In genomic region chr9:122742003-122742402, GRCh38 we compare ENCODE assay signal across 42 cellular contexts. TPM values are rescaled to one million over a fixed set of nuclear protein-coding genes. Genes with fewer than 3 reads are reported as not detected.
"Had no signal": no experiment of that assay in that cellular context is flagged by ENCODE, and none has a peak within 500 bp of the region (broad histone marks: within the 10 kb centered on the region; RNA-seq: fewer than 3 reads in every experiment).

OR1L6 (plus strand) TSS chr9:122742303; CDS start chr9:122749848, 7,545 bp downstream.

- H3K4me1 ChIP-seq: adrenal gland, ascending aorta, body of pancreas, breast epithelium had no signal

- H3K9me3 Mint-ChIP-seq: activated naive CD4-positive, alpha-beta T cell treated with anti-CD3 and anti-CD28 coated beads, Interleukin-2, amount 10 ng/mL, durations not matched to agents 7 days and 5 days had no signal

- H3K4me1 Mint-ChIP-seq: activated naive CD4-positive, alpha-beta T cell treated with anti-CD3 and anti-CD28 coated beads, Interleukin-2, amount 10 ng/mL, durations not matched to agents 7 days and 5 days; activated naive CD8-positive, alpha-beta T cell treated with anti-CD3 and anti-CD28 coated beads for 36 hours; activated naive CD8-positive, alpha-beta T cell treated with anti-CD3 and anti-CD28 coated beads, Interleukin-2, amount 10 ng/mL, durations not matched to agents 7 days and 5 days; activated naive CD8-positive, alpha-beta T cell treated with anti-CD3 and anti-CD28 coated beads, Interleukin-2, amount 50 U/mL, for 24 hours; activated T-helper 17 cell treated with anti-CD3 and anti-CD28 coated beads, Interleukin-2, amount 50 U/mL, for 72 hours; brain; central memory CD8-positive, alpha-beta T cell had no signal

- H3K36me3 Mint-ChIP-seq: activated naive CD4-positive, alpha-beta T cell treated with anti-CD3 and anti-CD28 coated beads, Interleukin-2, amount 10 ng/mL, durations not matched to agents 7 days and 5 days; activated naive CD8-positive, alpha-beta T cell treated with anti-CD3 and anti-CD28 coated beads for 36 hours; activated naive CD8-positive, alpha-beta T cell treated with anti-CD3 and anti-CD28 coated beads, Interleukin-2, amount 10 ng/mL, durations not matched to agents 7 days and 5 days; brain had no signal

- H3K27me3 ChIP-seq: adrenal gland, ascending aorta, body of pancreas, brain microvascular endothelial cell, breast epithelium, cardiac muscle cell had no signal

- H3K4me3 ChIP-seq: adrenal gland, ascending aorta, body of pancreas, breast epithelium, cardiac muscle cell had no signal

- H3K4me3 Mint-ChIP-seq: activated naive CD4-positive, alpha-beta T cell treated with anti-CD3 and anti-CD28 coated beads for 36 hours; activated naive CD4-positive, alpha-beta T cell treated with anti-CD3 and anti-CD28 coated beads, Interleukin-2, amount 10 ng/mL, durations not matched to agents 7 days and 5 days; activated naive CD8-positive, alpha-beta T cell; activated naive CD8-positive, alpha-beta T cell treated with anti-CD3 and anti-CD28 coated beads for 36 hours; activated naive CD8-positive, alpha-beta T cell treated with anti-CD3 and anti-CD28 coated beads, Interleukin-2, amount 10 ng/mL, durations not matched to agents 7 days and 5 days; activated naive CD8-positive, alpha-beta T cell treated with anti-CD3 and anti-CD28 coated beads, Interleukin-2, amount 50 U/mL, for 24 hours; activated T-cell treated with anti-CD3 and anti-CD28 coated beads, Interleukin-2, amount 50 U/mL, for 24 hours; activated T-cell treated with anti-CD3 and anti-CD28 coated beads, Interleukin-2, amount 50 U/mL, for 4 hours; activated T-cell treated with anti-CD3 and anti-CD28 coated beads, Interleukin-2, amount 50 U/mL, for 72 hours; activated T-helper 1 cell treated with anti-CD3 and anti-CD28 coated beads, Interleukin-12 subunit alpha, Interleukin-12 subunit beta, Interleukin-2, Interleukin-4 antibody, amounts not matched to agents 30 ng/mL and 10 ng/mL and 1 ng/mL, durations not matched to agents 14 hours and 24 hours and 36 hours; activated T-helper 17 cell treated with anti-CD3 and anti-CD28 coated beads, Interleukin-2, amount 50 U/mL, for 72 hours; brain; central memory CD8-positive, alpha-beta T cell had no signal

- H3K27ac ChIP-seq: adrenal gland, ascending aorta, body of pancreas, brain microvascular endothelial cell, breast epithelium, cardiac muscle cell had no signal

- DNase-seq: activated effector memory CD4-positive, alpha-beta T cell treated with anti-CD3 and anti-CD28 coated beads, Interleukin-2, amount 50 U/mL, for 16 hours; activated effector memory CD4-positive, alpha-beta T cell treated with Interleukin-2 at 50 U/mL for 16 hours; activated gamma-delta T cell; activated gamma-delta T cell treated with Interleukin-2 at 50 U/mL for 16 hours; activated naive CD4-positive, alpha-beta T cell treated with anti-CD3 and anti-CD28 coated beads for 36 hours; activated naive CD4-positive, alpha-beta T cell treated with anti-CD3 and anti-CD28 coated beads, Interleukin-2, amount 10 ng/mL, durations not matched to agents 7 days and 5 days; activated naive CD4-positive, alpha-beta T cell treated with anti-CD3 and anti-CD28 coated beads, Interleukin-2, amount 50 U/mL, for 16 hours; activated naive CD4-positive, alpha-beta T cell treated with Interleukin-2 at 50 U/mL for 16 hours; activated naive CD8-positive, alpha-beta T cell treated with anti-CD3 and anti-CD28 coated beads for 36 hours; activated naive CD8-positive, alpha-beta T cell treated with anti-CD3 and anti-CD28 coated beads, Interleukin-2, amount 10 ng/mL, durations not matched to agents 7 days and 5 days; activated naive CD8-positive, alpha-beta T cell treated with anti-CD3 and anti-CD28 coated beads, Interleukin-2, amount 50 U/mL, for 24 hours; activated T-cell treated with anti-CD3 and anti-CD28 coated beads for 4 hours; activated T-cell treated with anti-CD3 and anti-CD28 coated beads, Interleukin-2, amount 50 U/mL, for 1 hour; activated T-cell treated with anti-CD3 and anti-CD28 coated beads, Interleukin-2, amount 50 U/mL, for 24 hours; activated T-cell treated with anti-CD3 and anti-CD28 coated beads, Interleukin-2, amount 50 U/mL, for 4 hours; activated T-cell treated with anti-CD3 and anti-CD28 coated beads, Interleukin-2, amount 50 U/mL, for 48 hours; activated T-cell treated with anti-CD3 and anti-CD28 coated beads, Interleukin-2, amount 50 U/mL, for 72 hours; adrenal gland; amniotic stem cell; amygdala; anterior cingulate cortex; aorta; body of pancreas; brain microvascular endothelial cell; caudate nucleus; central memory CD4-positive, alpha-beta T cell; cerebellar nuclear complex had no signal

- H3K36me3 ChIP-seq: adrenal gland, ascending aorta, brain microvascular endothelial cell, breast epithelium, cardiac muscle cell had no signal

- H3K9me3 ChIP-seq: adrenal gland had no signal

- H3K27ac Mint-ChIP-seq: activated naive CD4-positive, alpha-beta T cell treated with anti-CD3 and anti-CD28 coated beads for 36 hours; activated naive CD4-positive, alpha-beta T cell treated with anti-CD3 and anti-CD28 coated beads, Interleukin-2, amount 10 ng/mL, durations not matched to agents 7 days and 5 days; activated naive CD8-positive, alpha-beta T cell; activated naive CD8-positive, alpha-beta T cell treated with anti-CD3 and anti-CD28 coated beads for 36 hours; activated naive CD8-positive, alpha-beta T cell treated with anti-CD3 and anti-CD28 coated beads, Interleukin-2, amount 10 ng/mL, durations not matched to agents 7 days and 5 days; activated naive CD8-positive, alpha-beta T cell treated with anti-CD3 and anti-CD28 coated beads, Interleukin-2, amount 50 U/mL, for 24 hours; activated T-cell treated with anti-CD3 and anti-CD28 coated beads, Interleukin-2, amount 50 U/mL, for 24 hours; activated T-cell treated with anti-CD3 and anti-CD28 coated beads, Interleukin-2, amount 50 U/mL, for 72 hours; activated T-helper 1 cell treated with anti-CD3 and anti-CD28 coated beads, Interleukin-12 subunit alpha, Interleukin-12 subunit beta, Interleukin-2, Interleukin-4 antibody, amounts not matched to agents 30 ng/mL and 10 ng/mL and 1 ng/mL, durations not matched to agents 14 hours and 24 hours and 36 hours; activated T-helper 17 cell treated with anti-CD3 and anti-CD28 coated beads, Interleukin-2, amount 50 U/mL, for 72 hours; activated T-helper 2 cell treated with anti-CD3 and anti-CD28 coated beads, Interferon-gamma antibody, Interleukin-2, Interleukin-4, amounts not matched to agents 10 μg/mL and 5 μg/mL and 100 μg/mL, durations not matched to agents 14 hours and 24 hours and 36 hours; brain had no signal

- H3K27me3 Mint-ChIP-seq: activated naive CD4-positive, alpha-beta T cell treated with anti-CD3 and anti-CD28 coated beads, Interleukin-2, amount 10 ng/mL, durations not matched to agents 7 days and 5 days; activated naive CD8-positive, alpha-beta T cell; activated naive CD8-positive, alpha-beta T cell treated with anti-CD3 and anti-CD28 coated beads for 36 hours; activated naive CD8-positive, alpha-beta T cell treated with anti-CD3 and anti-CD28 coated beads, Interleukin-2, amount 50 U/mL, for 24 hours; activated T-cell treated with anti-CD3 and anti-CD28 coated beads, Interleukin-2, amount 50 U/mL, for 24 hours; activated T-helper 17 cell treated with anti-CD3 and anti-CD28 coated beads, Interleukin-2, amount 50 U/mL, for 72 hours had no signal

RNA-seq across cellular contexts. Expression of gene OR1L6, which starts in this region (rescaled TPM):
- total RNA-seq: activated naive CD4-positive, alpha-beta T cell treated with anti-CD3 and anti-CD28 coated beads for 36 hours; activated naive CD4-positive, alpha-beta T cell treated with anti-CD3 and anti-CD28 coated beads, Interleukin-2, amount 50 U/mL, for 72 hours; activated naive CD8-positive, alpha-beta T cell treated with anti-CD3 and anti-CD28 coated beads for 36 hours; activated naive CD8-positive, alpha-beta T cell treated with anti-CD3 and anti-CD28 coated beads, Interleukin-2, amount 10 ng/mL, durations not matched to agents 7 days and 5 days; activated T-cell treated with anti-CD3 and anti-CD28 coated beads, Interleukin-2, amount 50 U/mL, for 4 hours; activated T-cell treated with anti-CD3 and anti-CD28 coated beads, Interleukin-2, amount 50 U/mL, for 72 hours; activated T-helper 1 cell treated with anti-CD3 and anti-CD28 coated beads, Interleukin-12 subunit alpha, Interleukin-12 subunit beta, Interleukin-2, Interleukin-4 antibody, amounts not matched to agents 30 ng/mL and 10 ng/mL and 1 ng/mL, durations not matched to agents 14 hours and 24 hours and 36 hours; activated T-helper 17 cell treated with anti-CD3 and anti-CD28 coated beads, Interleukin-2, amount 50 U/mL, for 72 hours; activated T-helper 2 cell treated with anti-CD3 and anti-CD28 coated beads, Interferon-gamma antibody, Interleukin-2, Interleukin-4, amounts not matched to agents 10 μg/mL and 5 μg/mL and 100 μg/mL, durations not matched to agents 14 hours and 24 hours and 36 hours; adrenal gland; aorta; ascending aorta; astrocyte; body of pancreas; breast epithelium; bronchial epithelial cell; cardiac muscle cell; cardiac septum; cerebellum had no signal
- polyA plus RNA-seq: adipose tissue, adrenal gland, aorta had no signal
